In the genomic region with DNA sequence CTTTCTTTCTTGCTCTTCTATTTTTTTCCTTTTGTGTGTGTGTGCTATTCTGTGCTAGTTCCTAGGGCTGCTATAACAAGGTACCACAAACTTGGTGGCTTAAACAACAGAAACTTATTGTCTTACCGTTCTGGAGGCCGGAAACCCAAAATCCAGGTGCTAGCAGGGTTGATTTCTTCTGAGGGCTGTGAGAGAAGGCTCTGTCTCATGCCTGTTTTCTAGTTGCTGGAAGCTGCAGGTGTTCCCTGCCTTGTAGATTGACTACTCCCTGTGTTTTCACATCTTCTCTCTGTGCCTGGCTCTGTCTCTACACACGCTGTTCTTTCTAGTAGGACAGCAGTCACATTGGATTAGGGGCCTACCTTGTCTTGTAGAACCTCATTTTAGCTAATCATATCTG, we compare ENCODE assay signal across 31 cellular contexts.
"Had no signal": no experiment of that assay in that cellular context is flagged by ENCODE, and none has a peak within 500 bp of the region (broad histone marks: within the 10 kb centered on the region; RNA-seq: fewer than 3 reads in every experiment).

No MANE protein-coding gene starts in this region.

- H3K4me2 ChIP-seq: PC-9, SK-N-SH had no signal

- H3K27me3 ChIP-seq: MG63, SJSA1 had no signal

- DNase-seq: Kasumi-1, KG1, MG63, MV-4-11, NCI-H1092 treated with DMSO at 0.1 percent for 48 hours, NCI-H1105 treated with DMSO at 0.1 percent for 48 hours, NCI-H1417, NCI-H1436, NCI-H146, NCI-H1694, NCI-H187, NCI-H1930, NCI-H2029 treated with DMSO at 0.1 percent for 48 hours, NCI-H2081 treated with DMSO at 0.1 percent for 48 hours, NCI-H2107, NCI-H2171, NCI-H226, NCI-H446 treated with DMSO at 0.1 percent for 48 hours, NCI-H510A, NCI-H524, NCI-H526, NCI-H69, NCI-H748 treated with DMSO at 0.1 percent for 48 hours, NCI-H82, PC-9, Right ventricle myocardium superior, SHP77 treated with DMSO at 0.1 percent for 48 hours, SK-N-SH, SW 1271 had no signal

- H3K36me3 ChIP-seq: MG63, SJSA1 had no signal

- ATAC-seq: Panc1 had no signal

- H3K9me3 ChIP-seq: SJSA1 had no signal

- H3K4me3 ChIP-seq: MG63, PC-9, SJSA1 had no signal

- H3K4me1 ChIP-seq: SJSA1 had no signal

- H2AFZ ChIP-seq: PC-9 had no signal

- H3K27ac ChIP-seq: PC-9, SJSA1 had no signal

- H3K9ac ChIP-seq: SK-N-SH had no signal
